In genomic region chr6:17178754-17179153, GRCh38 we compare ENCODE assay signal across 13 cellular contexts.
DNase-seq lines count a peak whose midpoint lies in the region; TF ChIP-seq lines count a peak whose summit lies in the region.
"Had no signal": no experiment of that assay in that cellular context is flagged by ENCODE, and none has a peak within 500 bp of the region (broad histone marks: within the 10 kb centered on the region; RNA-seq: fewer than 3 reads in every experiment).

No MANE protein-coding gene starts in this region.

- H4K20me1 ChIP-seq in neural progenitor cell (ENCODE audit: low read depth): no peaks in the 10 kb centered on the region

- H3K4me1 ChIP-seq in neural progenitor cell: peaks cover 11% of the 10 kb centered on the region

- H3K27me3 Mint-ChIP-seq in neural progenitor cell (ENCODE audit: insufficient read depth, low read depth) (peaks cover 6% of the 10 kb centered on the region), chondrocyte (ENCODE audit: low read depth) (no peaks in the 10 kb centered on the region)

- H3K9me3 Mint-ChIP-seq in neural progenitor cell: peaks cover 7% of the 10 kb centered on the region
- peaks cover 9% of the 10 kb centered on the region for H3K9me3 Mint-ChIP-seq in chondrocyte (ENCODE audit: low read depth)
- H3K9me3 Mint-ChIP-seq: T-cell had no signal

- no peak overlapping the region for H3K4me2 ChIP-seq in neural progenitor cell

- no peak overlapping the region for H3K4me3 ChIP-seq in neural progenitor cell
- H3K4me3 ChIP-seq: SJSA1 had no signal

- no peak overlapping the region for H3K27ac ChIP-seq in neural progenitor cell
- H3K27ac ChIP-seq: HL-60, SJSA1 had no signal

- TF ChIP-seq CTCF in neural progenitor cell (IDR thresholded peaks at IDR 0.05) (no peak), chondrocyte (IDR thresholded peaks at IDR 0.05) (no peak)

- H3K27me3 ChIP-seq in neural progenitor cell: no peaks in the 10 kb centered on the region
- H3K27me3 ChIP-seq: SJSA1 had no signal

- DNase-seq in NCI-H748 (lab: John Stamatoyannopoulos, UW; ENCODE audit: unreplicated experiment): peak; percentile 35
- no peak for DNase-seq in NCI-H748 treated with DMSO at 0.1 percent for 48 hours (lab: John Stamatoyannopoulos, UW)
- DNase-seq in NCI-H1694 (lab: John Stamatoyannopoulos, UW): peak; percentile 74
- peak; percentile 76 for DNase-seq in SK-N-DZ (ENCODE audit: low spot score)
- DNase-seq in neural progenitor cell (ENCODE audit: low spot score): no peak
- no peak for DNase-seq in NCI-H128 (lab: John Stamatoyannopoulos, UW; ENCODE audit: unreplicated experiment)
- DNase-seq in chondrocyte (ENCODE audit: low spot score): no peak
- no peak for DNase-seq in mesenteric fat pad (ENCODE audit: low spot score)
- DNase-seq: NCI-H1048, NCI-H2029 treated with DMSO at 0.1 percent for 48 hours, T-cell had no signal

- H3K27ac Mint-ChIP-seq in neural progenitor cell (no peak overlapping the region), chondrocyte (ENCODE audit: unreplicated experiment) (no peak overlapping the region)
- H3K27ac Mint-ChIP-seq: T-cell had no signal

- no peaks in the 10 kb centered on the region for H3K79me2 ChIP-seq in neural progenitor cell (ENCODE audit: low read depth)

- H3K4me1 Mint-ChIP-seq in neural progenitor cell (no peaks in the 10 kb centered on the region), chondrocyte (ENCODE audit: low read depth) (peaks cover 20% of the 10 kb centered on the region)
- H3K4me1 Mint-ChIP-seq: T-cell had no signal

- H3K9ac ChIP-seq in neural progenitor cell: no peak overlapping the region

- H2AFZ ChIP-seq in neural progenitor cell (replicated peaks): peak overlapping the region; percentile 95

- H3K36me3 Mint-ChIP-seq in neural progenitor cell: peaks cover 2% of the 10 kb centered on the region
- H3K36me3 Mint-ChIP-seq in chondrocyte (ENCODE audit: low read depth): no peaks in the 10 kb centered on the region
- H3K36me3 Mint-ChIP-seq: T-cell had no signal

- no peaks in the 10 kb centered on the region for H3F3A ChIP-seq in neural progenitor cell (ENCODE audit: low read depth)

- H3K4me3 Mint-ChIP-seq in neural progenitor cell (no peak overlapping the region), chondrocyte (ENCODE audit: unreplicated experiment) (no peak overlapping the region)
- H3K4me3 Mint-ChIP-seq: T-cell had no signal

- no peaks in the 10 kb centered on the region for H3K36me3 ChIP-seq in neural progenitor cell
- H3K36me3 ChIP-seq: SJSA1 had no signal

- no peaks in the 10 kb centered on the region for H3K9me3 ChIP-seq in neural progenitor cell (ENCODE audit: low read depth)

Comparison
In these comparisons a context has a peak if more than half of its experiments do, and no peak if none do; other contexts are left out.
1. DNase-seq: peak in NCI-H748 (single experiment), NCI-H1694 (single experiment) and SK-N-DZ (single experiment); none in NCI-H748 treated with DMSO at 0.1 percent for 48 hours (single experiment), neural progenitor cell (single experiment), NCI-H128 (single experiment), chondrocyte (single experiment) and mesenteric fat pad (single experiment).